9 cellular contexts compared by ENCODE assay signal in the genomic region with DNA sequence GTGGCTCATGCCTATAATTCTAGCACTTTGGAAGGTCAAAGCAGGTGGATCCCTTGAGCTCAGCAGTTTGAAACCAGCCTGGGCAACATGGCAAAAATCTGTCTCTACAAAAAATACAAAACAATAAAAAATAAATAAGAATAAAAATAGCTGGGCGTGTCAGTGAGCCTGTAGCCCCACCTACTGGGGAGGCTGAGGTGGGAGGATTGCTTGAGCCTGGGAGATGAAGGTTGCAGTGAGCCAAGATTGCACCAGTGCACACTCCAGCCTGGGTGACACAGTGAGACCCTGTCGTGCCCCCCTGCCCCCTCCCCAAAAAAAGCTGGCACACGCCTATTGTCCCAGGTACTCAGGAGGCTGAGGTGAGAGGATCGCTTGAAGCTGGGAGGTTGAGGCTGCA. TPM values are rescaled to one million over a fixed set of nuclear protein-coding genes. Genes with fewer than 3 reads are reported as not detected.
DNase-seq lines count a peak whose midpoint lies in the region; ATAC-seq, FAIRE-seq and TF ChIP-seq lines count a peak whose summit lies in the region.
"Had no signal": no experiment of that assay in that cellular context is flagged by ENCODE, and none has a peak within 500 bp of the region (broad histone marks: within the 10 kb centered on the region; RNA-seq: fewer than 3 reads in every experiment).

No MANE protein-coding gene starts in this region.

- no TSS peak for BruUV-seq in A673 (replicated peaks; lab: Mats Ljungman, UMichigan)
- no TSS peak for BruUV-seq in PC-9 (replicated peaks; lab: Mats Ljungman, UMichigan)

- FAIRE-seq in GM12892 (lab: Jason Lieb, UNC), result no peak

- H3K79me2 ChIP-seq in PC-9 (ENCODE audit: low read depth), result no peaks in the 10 kb centered on the region

- TF ChIP-seq CTCF in A673 (conservative IDR thresholded peaks at IDR 0.05; ENCODE audit: low read depth, low read length) (peak; percentile 51), PC-9 (conservative IDR thresholded peaks at IDR 0.05) (peak; percentile 60), fibroblast of mammary gland (conservative IDR thresholded peaks at IDR 0.05; ENCODE audit: control insufficient read depth, insufficient read depth, low read depth, low read length) (peak; percentile 26)

- peaks cover 4% of the 10 kb centered on the region for H3K27me3 ChIP-seq in A673 (replicated peaks; ENCODE audit: insufficient read depth, low read depth, low read length, poor library complexity)
- H3K27me3 ChIP-seq in PC-9 (ENCODE audit: insufficient read depth, low read depth), result no peaks in the 10 kb centered on the region

- H4K20me1 ChIP-seq in PC-9 (ENCODE audit: insufficient read depth), result no peaks in the 10 kb centered on the region

- H3K36me3 ChIP-seq in A673 (ENCODE audit: insufficient read depth, low read length, poor library complexity, severe bottlenecking) (no peaks in the 10 kb centered on the region), PC-9 (ENCODE audit: low read depth) (no peaks in the 10 kb centered on the region)

- H3F3A ChIP-seq in PC-9 (ENCODE audit: insufficient read depth, low read depth), result no peaks in the 10 kb centered on the region

- H3K9me3 ChIP-seq in A673 (ENCODE audit: low read depth, low read length, poor library complexity, severe bottlenecking) (no peaks in the 10 kb centered on the region), PC-9 (ENCODE audit: insufficient read depth, low read depth) (no peaks in the 10 kb centered on the region)

- no peak for ATAC-seq in Right ventricle myocardium inferior

- H3K4me2 ChIP-seq in PC-9, result no peak overlapping the region

- CTCF ChIA-PET in A673 (lab: Charles Lee), result interaction anchor here (0.5 kb wide), 1 partner anchor 378 kb away, joined by 4 read pairs; no protein-coding TSS in a partner anchor
- CTCF ChIA-PET in PC-9 (lab: Charles Lee), result interaction anchor here (0.6 kb wide), 1 partner anchor 54 kb away, joined by 6 read pairs; no protein-coding TSS in a partner anchor

- POLR2A ChIA-PET in A673 (lab: Charles Lee; ENCODE audit: low non-redundant PET) (no interaction called here), PC-9 (lab: Charles Lee; ENCODE audit: unreplicated experiment) (no interaction called here)

- H3K4me1 ChIP-seq in A673 (ENCODE audit: insufficient read depth, low read length, poor library complexity, severe bottlenecking) (no peaks in the 10 kb centered on the region), PC-9 (replicated peaks; ENCODE audit: insufficient read depth) (0 out of 2 replicates have a peak, but pooled peaks cover 11% of the 10 kb centered on the region)

- intact Hi-C loops in A673 (cut with micrococcal nuclease; ENCODE audit: unreplicated experiment), result no loop called here
- intact Hi-C loops in PC-9 (cut with micrococcal nuclease; ENCODE audit: unreplicated experiment), result no loop called here
- intact Hi-C loops in Right ventricle myocardium inferior (cut with DNase I), result no loop called here

- no peak for DNase-seq in A673 (ENCODE audit: low spot score)
- DNase-seq in ELR (ENCODE audit: low read depth), result peak; percentile 32
- DNase-seq in PC-9, result no peak
- no peak for DNase-seq in fibroblast of mammary gland (ENCODE audit: low read depth)
- no peak for DNase-seq in hepatic stellate cell (ENCODE audit: low spot score)
- no peak for DNase-seq in NCI-H510A treated with DMSO at 0.1 percent for 48 hours (lab: John Stamatoyannopoulos, UW)
- DNase-seq in GM12892 (ENCODE audit: insufficient read length), result no peak
- DNase-seq in Right ventricle myocardium inferior (ENCODE audit: missing footprints), result no peak
- DNase-seq: NCI-H510A had no signal

- no peaks in the 10 kb centered on the region for H3K9me2 ChIP-seq in PC-9 (ENCODE audit: insufficient read depth)

- TF ChIP-seq POLR2A in GM12892 (IDR thresholded peaks at IDR 0.05; ENCODE audit: low read depth, low read length), result no peak

- H3K4me3 ChIP-seq in A673 (ENCODE audit: low read depth, low read length, poor library complexity, severe bottlenecking), result no peak overlapping the region
- no peak overlapping the region for H3K4me3 ChIP-seq in PC-9
- no peak overlapping the region for H3K4me3 ChIP-seq in fibroblast of mammary gland (ENCODE audit: control insufficient read depth, low read depth, low read length)

- H3K27ac ChIP-seq in A673 (ENCODE audit: low read depth, low read length, poor library complexity, severe bottlenecking), result no peak overlapping the region
- no peak overlapping the region for H3K27ac ChIP-seq in PC-9

- no peak overlapping the region for H2AFZ ChIP-seq in PC-9

RNA-seq across cellular contexts. Expression of gene SRPK1, which starts 35.1 kb away (rescaled TPM):
- total RNA-seq in A673 (2021) (103 and 104 TPM in 2 replicates), PC-9 (2021) (79.0 and 98.7 TPM in 2 replicates), Right ventricle myocardium inferior (18.7 TPM)
- polyA plus RNA-seq in GM12892 (2012; ENCODE audit: missing spikeins), result 49.8 TPM
